Comparison of ENCODE assay signal across 1 cellular context in genomic region chr2:157875720-157876065, GRCh38.
TF ChIP-seq lines count a peak whose summit lies in the region.

No MANE protein-coding gene starts in this region.

TF ChIP-seq in K562, 482 proteins besides CTCF, POLR2A, EP300 and RAD21 (continued from another document and continues in another):
- TF ChIP-seq GMEB1 (CRISPR knock-in tag; IDR thresholded peaks at IDR 0.05) (no peak), LEF1 (IDR thresholded peaks at IDR 0.05) (no peak), HMBOX1 (IDR thresholded peaks at IDR 0.05) (no peak), MGA (IDR thresholded peaks at IDR 0.05) (no peak), SUPT5H (IDR thresholded peaks at IDR 0.05) (no peak), YY1 (IDR thresholded peaks at IDR 0.05; ENCODE audit: borderline replicate concordance in 1 of 3, control insufficient read depth in 1 of 3, extremely low read depth in 1 of 3, insufficient read depth in 3 of 3, insufficient read length in 1 of 3, insufficient replicate concordance in 2 of 3, low read depth in 1 of 3, low read length in 2 of 3) (no peak), CEBPB (tag; IDR thresholded peaks at IDR 0.05) (no peak), GATAD2B (IDR thresholded peaks at IDR 0.05; ENCODE audit: borderline replicate concordance) (peak; percentile 81), CHD2 (IDR thresholded peaks at IDR 0.05; ENCODE audit: low read depth, low read length) (no peak), ZNF395 (CRISPR knock-in tag; IDR thresholded peaks at IDR 0.05) (peak; percentile 70; the same call in 1 of the 2 replicates), SMAD1 (IDR thresholded peaks at IDR 0.05; ENCODE audit: low read depth, low read length, partially characterized antibody) (no peak), NR4A1 (CRISPR knock-in tag; IDR thresholded peaks at IDR 0.05) (no peak), NR4A1 (tag; IDR thresholded peaks at IDR 0.05) (no peak), ZNF639 (CRISPR knock-in tag; conservative IDR thresholded peaks at IDR 0.05 in 1 of 2, IDR thresholded peaks at IDR 0.05 in 1 of 2) (no peak), TAF1 (IDR thresholded peaks at IDR 0.05; ENCODE audit: control insufficient read depth, extremely low read depth, insufficient read depth, low read length, severe bottlenecking) (peak; percentile 50), KLF16 (IDR thresholded peaks at IDR 0.05) (no peak), FUS (optimal IDR thresholded peaks at IDR 0.05; ENCODE audit: low read depth, low read length) (no peak), ZNF280A (IDR thresholded peaks at IDR 0.05; ENCODE audit: low read depth, partially characterized antibody) (no peak), ADNP (tag; IDR thresholded peaks at IDR 0.05) (no peak), SLC30A9 (CRISPR knock-in tag; IDR thresholded peaks at IDR 0.05) (no peak), SIN3A (IDR thresholded peaks at IDR 0.05; ENCODE audit: borderline replicate concordance in 2 of 2, control insufficient read depth in 1 of 2, low read depth in 2 of 2, low read length in 2 of 2) (peak; percentile 29 to 36; a peak in 2 of 4 replicates), ZNF57 (CRISPR knock-in tag; IDR thresholded peaks at IDR 0.05) (no peak), KLF13 (tag; IDR thresholded peaks at IDR 0.05; ENCODE audit: borderline replicate concordance, low read depth) (no peak), EGR1 (conservative IDR thresholded peaks at IDR 0.05) (no peak), FOXM1 (IDR thresholded peaks at IDR 0.05; ENCODE audit: low read depth) (no peak), FOXM1 (CRISPR knock-in tag; IDR thresholded peaks at IDR 0.05; ENCODE audit: low read depth) (no peak), PHF21A (IDR thresholded peaks at IDR 0.05; ENCODE audit: borderline replicate concordance, low read depth) (no peak), POLR2AphosphoS5 (IDR thresholded peaks at IDR 0.05; ENCODE audit: control insufficient read depth, insufficient read depth, low read depth, low read length) (no peak), RBFOX2 (IDR thresholded peaks at IDR 0.05; ENCODE audit: low read depth, low read length) (peak; percentile 69), E2F5 (CRISPR knock-in tag; IDR thresholded peaks at IDR 0.05) (no peak), DMBX1 (CRISPR knock-in tag; IDR thresholded peaks at IDR 0.05; ENCODE audit: borderline replicate concordance) (no peak), IFI16 (CRISPR knock-in tag; IDR thresholded peaks at IDR 0.05) (no peak), SAFB (IDR thresholded peaks at IDR 0.05; ENCODE audit: borderline replicate concordance, low read depth, low read length) (no peak), TRIM24 (IDR thresholded peaks at IDR 0.05) (no peak), MYNN (IDR thresholded peaks at IDR 0.05) (no peak), MYNN (CRISPR knock-in tag; IDR thresholded peaks at IDR 0.05) (no peak), HINFP (tag; conservative IDR thresholded peaks at IDR 0.05; ENCODE audit: low read depth) (no peak), MAX (CRISPR knock-in tag; IDR thresholded peaks at IDR 0.05) (no peak), BDP1 (IDR thresholded peaks at IDR 0.05; ENCODE audit: insufficient read depth, insufficient read length) (no peak), EHMT2 (IDR thresholded peaks at IDR 0.05) (no peak), HNRNPUL1 (IDR thresholded peaks at IDR 0.05; ENCODE audit: low read length) (no peak), SNIP1 (IDR thresholded peaks at IDR 0.05; ENCODE audit: low read depth) (no peak), NCOA6 (IDR thresholded peaks at IDR 0.05) (no peak), KAT8 (IDR thresholded peaks at IDR 0.05; ENCODE audit: low read depth) (no peak), EZH2 (IDR thresholded peaks at IDR 0.05; ENCODE audit: borderline replicate concordance, low read depth, low read length) (no peak), ZNF175 (CRISPR knock-in tag; IDR thresholded peaks at IDR 0.05; ENCODE audit: low read depth) (no peak)
